ENCODE assay signal across 8 cellular contexts in genomic region chr4:11424000-11424399, GRCh38. TPM values are rescaled to one million over a fixed set of nuclear protein-coding genes. Genes with fewer than 3 reads are reported as not detected.
DNase-seq lines count a peak whose midpoint lies in the region; ATAC-seq and TF ChIP-seq lines count a peak whose summit lies in the region.

No MANE protein-coding gene starts in this region.

- H3K27me3 Mint-ChIP-seq in activated B cell treated with CpG ODN at 0.5 μM for 24 hours = peaks cover 2% of the 10 kb centered on the region

- no peak for ATAC-seq in activated B cell treated with CpG ODN at 0.5 μM for 24 hours (ENCODE audit: low read depth)
- no peak for ATAC-seq in left lobe of liver

- H3K36me3 Mint-ChIP-seq in activated B cell treated with CpG ODN at 0.5 μM for 24 hours (ENCODE audit: low read depth) = peaks cover 21% of the 10 kb centered on the region

- POLR2A ChIA-PET in activated B cell treated with CpG ODN at 0.5 μM for 24 hours (lab: Charles Lee) = no interaction called here

- H3K27ac Mint-ChIP-seq in activated B cell treated with CpG ODN at 0.5 μM for 24 hours = peak overlapping the region; percentile 13

- in situ Hi-C loops in KBM-7 (cut with MboI; ENCODE audit: low pct_unique_long_range_greater_than_20kb, low sequenced_read_pairs) = no loop called here

- intact Hi-C loops in activated B cell treated with CpG ODN at 0.5 μM for 24 hours (cut with micrococcal nuclease) = loop anchor here (1.0 to 10.0 kb wide), 5 partner anchors 531 to 1399 kb away; partner anchors contain the start of gene SLC2A9

- peak; percentile 25 for DNase-seq in stimulated activated CD4-positive, alpha-beta T cell treated with anti-CD3 and anti-CD28 coated beads, Interleukin-15, amount 100 ng/mL, for 24 hours
- DNase-seq in stimulated activated CD4-positive, alpha-beta T cell treated with anti-CD3 and anti-CD28 coated beads, Interleukin-2, amount 100 ng/mL, for 24 hours = no peak
- DNase-seq in KBM-7 (peak; percentile 48), activated B cell treated with CpG ODN at 0.5 μM for 24 hours (no peak), left kidney (ENCODE audit: low read depth, low spot score) (peak; percentile 72), left lobe of liver (ENCODE audit: low spot score) (no peak), 8988T (no peak), NCI-H2107 (lab: John Stamatoyannopoulos, UW) (no peak)

- no peak for TF ChIP-seq CTCF in activated B cell treated with CpG ODN at 0.5 μM for 24 hours (IDR thresholded peaks at IDR 0.05)

- CTCF ChIA-PET in activated B cell treated with CpG ODN at 0.5 μM for 24 hours (lab: Charles Lee) = interaction anchor here (0.7 to 2.0 kb wide), 19 partner anchors 9 to 870 kb away, joined by 3 to 21 read pairs (median 5); no protein-coding TSS in a partner anchor

- no peak overlapping the region for H3K4me3 Mint-ChIP-seq in activated B cell treated with CpG ODN at 0.5 μM for 24 hours

- no peaks in the 10 kb centered on the region for H3K9me3 Mint-ChIP-seq in activated B cell treated with CpG ODN at 0.5 μM for 24 hours

- H3K4me1 Mint-ChIP-seq in activated B cell treated with CpG ODN at 0.5 μM for 24 hours = peaks cover 77% of the 10 kb centered on the region

RNA-seq across cellular contexts. Expression of gene HS3ST1, which starts 4.7 kb away (rescaled TPM):
- total RNA-seq in activated B cell treated with CpG ODN at 0.5 μM for 24 hours (0.59 and 2.1 TPM in 2 replicates), left lobe of liver (0.08 TPM)

Comparison
In these comparisons a context has a peak if more than half of its experiments do, and no peak if none do; other contexts are left out.
1. DNase-seq: peak in stimulated activated CD4-positive, alpha-beta T cell treated with anti-CD3 and anti-CD28 coated beads, Interleukin-15, amount 100 ng/mL, for 24 hours (single experiment), KBM-7 (single experiment) and left kidney (single experiment); none in stimulated activated CD4-positive, alpha-beta T cell treated with anti-CD3 and anti-CD28 coated beads, Interleukin-2, amount 100 ng/mL, for 24 hours (0 of 2), activated B cell treated with CpG ODN at 0.5 μM for 24 hours (single experiment), left lobe of liver (single experiment), 8988T (single experiment) and NCI-H2107 (single experiment).